Comparison of ENCODE assay signal across 16 cellular contexts in genomic region chr4:118867311-118868067, GRCh38. TPM values are rescaled to one million over a fixed set of nuclear protein-coding genes. Genes with fewer than 3 reads are reported as not detected.
DNase-seq lines count a peak whose midpoint lies in the region; ATAC-seq and TF ChIP-seq lines count a peak whose summit lies in the region.
"Had no signal": no experiment of that assay in that cellular context is flagged by ENCODE, and none has a peak within 500 bp of the region (broad histone marks: within the 10 kb centered on the region; RNA-seq: fewer than 3 reads in every experiment).

No MANE protein-coding gene starts in this region.

- H3K4me1 ChIP-seq in GM23248 (ENCODE audit: insufficient read depth) (peaks cover 31% of the 10 kb centered on the region), right atrium auricular region (peaks cover 0 to 9% of the 10 kb centered on the region in 2 donors)
- H3K4me1 ChIP-seq: BLaER1 had no signal

- DNase-seq in GM23248 (peak; percentile 69), dedifferentiated amniotic fluid mesenchymal stem cell (ENCODE audit: extremely low spot score) (peak; percentile 76), fibroblast of the conjunctiva (ENCODE audit: low read depth) (peak; percentile 51), right atrium auricular region (ENCODE audit: low spot score) (no peak), NCI-H524 (lab: John Stamatoyannopoulos, UW) (no peak)
- DNase-seq: CD8-positive, alpha-beta T cell; HFFc6; KG1; NCI-H1048; NCI-H1436 treated with DMSO at 0.1 percent for 48 hours; NCI-H2081; NCI-H510A treated with DMSO at 0.1 percent for 48 hours had no signal

- H3K27me3 ChIP-seq in GM23248 (replicated peaks; ENCODE audit: insufficient read depth), result no peaks in the 10 kb centered on the region
- no peaks in the 10 kb centered on the region for H3K27me3 ChIP-seq in right atrium auricular region
- H3K27me3 ChIP-seq: BLaER1, SJSA1 had no signal

- TF ChIP-seq CTCF in right atrium auricular region (IDR thresholded peaks at IDR 0.05), result no peak

- ATAC-seq in HG02938 (IDR thresholded peaks at IDR 0.05; ENCODE audit: unreplicated experiment) (no peak), GM18511 (IDR thresholded peaks at IDR 0.05; ENCODE audit: unreplicated experiment) (no peak)
- ATAC-seq: CD8-positive, alpha-beta T cell had no signal

- peak overlapping the region; percentile 54 for H3K4me2 ChIP-seq in GM23248 (ENCODE audit: unreplicated experiment)
- H3K4me2 ChIP-seq: BLaER1 had no signal

- H3K9ac ChIP-seq in GM23248, result peak overlapping the region; percentile 54
- H3K9ac ChIP-seq: BLaER1 had no signal

- H3K79me2 ChIP-seq in GM23248 (ENCODE audit: insufficient read depth), result no peaks in the 10 kb centered on the region

- H3K9me2 ChIP-seq in GM23248 (ENCODE audit: insufficient read depth), result no peaks in the 10 kb centered on the region

- no peaks in the 10 kb centered on the region for H3K9me3 ChIP-seq in GM23248 (ENCODE audit: low read depth)
- H3K9me3 ChIP-seq in right atrium auricular region, result no peaks in the 10 kb centered on the region
- H3K9me3 ChIP-seq: BLaER1, SJSA1 had no signal

- peak overlapping the region; percentile 57 for H2AFZ ChIP-seq in GM23248

- peaks cover 25% of the 10 kb centered on the region for H3F3A ChIP-seq in GM23248 (ENCODE audit: insufficient read depth)

- H3K27ac ChIP-seq in GM23248 (peak overlapping the region; percentile 65), right atrium auricular region (no peak overlapping the region)
- H3K27ac ChIP-seq: BLaER1, SJSA1 had no signal

- peak overlapping the region; percentile 43 for H3K4me3 ChIP-seq in GM23248
- H3K4me3 ChIP-seq in right atrium auricular region, result no peak overlapping the region
- H3K4me3 ChIP-seq: BLaER1, SJSA1 had no signal

- H3K36me3 ChIP-seq in GM23248 (ENCODE audit: low read depth), result no peaks in the 10 kb centered on the region
- no peaks in the 10 kb centered on the region for H3K36me3 ChIP-seq in right atrium auricular region
- H3K36me3 ChIP-seq: BLaER1, SJSA1 had no signal

- no peaks in the 10 kb centered on the region for H4K20me1 ChIP-seq in GM23248 (ENCODE audit: insufficient read depth)
- H4K20me1 ChIP-seq: BLaER1 had no signal

- 16 to 18% methylated on average over 3 of the region's 3 CpGs for WGBS in GM23248 (ENCODE audit: low coverage in 1 of 2, low lambda C conversion rate in 2 of 2, missing lambda C conversion rate in 2 of 2), 2 experiments

- in situ Hi-C loops in GM23248 (cut with MboI), result no loop called here

RNA-seq across cellular contexts. Expression of gene SYNPO2, which starts 21.2 kb away (rescaled TPM):
- total RNA-seq in GM23248 (2014; rRNA removed; shearing (Covaris generic)), result 4.3 and 5.0 TPM in 2 replicates
- 3.1 and 3.2 TPM in 2 replicates for polyA plus RNA-seq in GM23248 (2016; fragmentation: Nextera tagmentation; extraction: Ambion mirVana)
- total RNA-seq in right atrium auricular region, result 100 to 1,000 TPM in 1 of 2 donors, 10 to 100 TPM in 1; 85.3 to 152 TPM

RNA-seq across cellular contexts. Expression of gene SEC24D, which starts 31.6 kb away (rescaled TPM):
- 148 and 166 TPM in 2 replicates for total RNA-seq in GM23248 (2014; rRNA removed; shearing (Covaris generic))
- 131 and 136 TPM in 2 replicates for polyA plus RNA-seq in GM23248 (2016; fragmentation: Nextera tagmentation; extraction: Ambion mirVana)
- 10 to 100 TPM; 25.8 to 33.4 TPM for total RNA-seq in right atrium auricular region

Comparison
In these comparisons a context has a peak if more than half of its experiments do, and no peak if none do; other contexts are left out.
1. DNase-seq: peak in GM23248 (single experiment), dedifferentiated amniotic fluid mesenchymal stem cell (single experiment) and fibroblast of the conjunctiva (single experiment); none in right atrium auricular region (single experiment) and NCI-H524 (0 of 2).
2. RNA of gene SYNPO2, which starts 21.2 kb away (total RNA-seq): 85.3 to 152 TPM in right atrium auricular region; 4.3 to 5.0 TPM in GM23248; every median in the first group is over 10 times any median in the second.